Comparison of ENCODE assay signal across 1 cellular context in the genomic region with DNA sequence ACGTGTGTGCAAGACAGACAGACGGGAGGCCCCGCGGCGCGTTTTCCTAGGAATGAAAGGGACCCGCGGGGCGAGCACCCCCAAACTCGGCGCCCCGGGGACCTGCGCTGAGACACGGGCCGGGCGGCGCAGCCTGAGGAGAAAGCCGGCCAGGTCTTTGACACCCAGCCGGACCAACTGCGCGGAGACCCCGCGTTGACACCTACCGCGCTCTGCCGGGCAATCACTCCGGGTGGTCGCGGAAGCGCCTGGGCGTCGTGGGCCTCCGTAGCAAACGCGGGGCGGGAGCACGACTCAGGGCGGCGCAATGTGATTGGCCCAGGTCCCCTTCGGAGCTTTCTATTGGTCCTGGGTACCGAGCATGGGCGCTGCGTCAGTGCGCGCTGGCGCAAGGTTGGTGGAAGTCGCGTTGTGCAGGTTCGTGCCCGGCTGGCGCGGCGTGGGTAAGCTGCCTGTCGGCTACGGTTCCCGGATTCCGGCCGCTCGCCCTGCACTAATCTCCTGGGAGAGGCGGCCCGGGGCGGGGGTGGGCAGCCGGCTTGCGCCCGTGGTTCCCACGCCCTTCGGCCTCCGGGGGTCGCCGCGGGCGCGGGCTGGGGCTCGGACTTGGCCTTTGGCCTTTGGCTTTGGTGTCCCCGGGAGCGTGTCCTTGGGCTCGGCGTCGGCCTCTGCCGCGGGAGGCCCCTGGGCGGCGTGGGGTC.
A peak's percentile ranks its signal among the peaks of the same experiment; 100 is the strongest.
TF ChIP-seq lines count a peak whose summit lies in the region.

Gene FASTKD3 (minus strand): TSS at position 259 of the 701 bp plus-strand sequence. CDS start 948 bp downstream, outside the sequence.
Gene MTRR (plus strand): TSS at position 376 of the 701 bp plus-strand sequence. CDS start 1,647 bp downstream, outside the sequence.

TF ChIP-seq in HEK293, 187 proteins besides CTCF, POLR2A, EP300 and RAD21 (continued from another document and continues in another):
- TF ChIP-seq ZNF148 (tag by site-specific recombination; IDR thresholded peaks at IDR 0.05; ENCODE audit: borderline replicate concordance) = no peak
- TF ChIP-seq KLF9 (tag by site-specific recombination; IDR thresholded peaks at IDR 0.05; ENCODE audit: low read depth) = 0 out of 2 replicates have a peak, but pooled peaks have one; percentile 11
- no peak for TF ChIP-seq ZNF169 (tag by site-specific recombination; IDR thresholded peaks at IDR 0.05)
- TF ChIP-seq GFI1B (tag by site-specific recombination; IDR thresholded peaks at IDR 0.05) = no peak
- no peak for TF ChIP-seq ZNF473 (tag by site-specific recombination; IDR thresholded peaks at IDR 0.05)
- TF ChIP-seq GLIS2 (tag by site-specific recombination; IDR thresholded peaks at IDR 0.05) = peak; percentile 98
- peak; percentile 70 for TF ChIP-seq SP7 (tag by site-specific recombination; IDR thresholded peaks at IDR 0.05)
- no peak for TF ChIP-seq ZNF10 (tag by site-specific recombination; IDR thresholded peaks at IDR 0.05)
- TF ChIP-seq ZXDB (tag by site-specific recombination; IDR thresholded peaks at IDR 0.05) = peak; percentile 92
- no peak for TF ChIP-seq ZNF157 (tag by site-specific recombination; IDR thresholded peaks at IDR 0.05)
- TF ChIP-seq, protein P1, sequence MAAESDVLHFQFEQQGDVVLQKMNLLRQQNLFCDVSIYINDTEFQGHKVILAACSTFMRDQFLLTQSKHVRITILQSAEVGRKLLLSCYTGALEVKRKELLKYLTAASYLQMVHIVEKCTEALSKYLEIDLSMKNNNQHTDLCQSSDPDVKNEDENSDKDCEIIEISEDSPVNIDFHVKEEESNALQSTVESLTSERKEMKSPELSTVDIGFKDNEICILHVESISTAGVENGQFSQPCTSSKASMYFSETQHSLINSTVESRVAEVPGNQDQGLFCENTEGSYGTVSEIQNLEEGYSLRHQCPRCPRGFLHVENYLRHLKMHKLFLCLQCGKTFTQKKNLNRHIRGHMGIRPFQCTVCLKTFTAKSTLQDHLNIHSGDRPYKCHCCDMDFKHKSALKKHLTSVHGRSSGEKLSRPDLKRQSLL (tag by site-specific recombination; IDR thresholded peaks at IDR 0.05) = no peak
- no peak for TF ChIP-seq ZFHX2 (tag by site-specific recombination; conservative IDR thresholded peaks at IDR 0.05)
- TF ChIP-seq ZNF792 (tag by site-specific recombination; IDR thresholded peaks at IDR 0.05) = no peak
- no peak for TF ChIP-seq ZNF354C (tag by site-specific recombination; IDR thresholded peaks at IDR 0.05; ENCODE audit: borderline replicate concordance, low read depth)
- TF ChIP-seq, protein P2, sequence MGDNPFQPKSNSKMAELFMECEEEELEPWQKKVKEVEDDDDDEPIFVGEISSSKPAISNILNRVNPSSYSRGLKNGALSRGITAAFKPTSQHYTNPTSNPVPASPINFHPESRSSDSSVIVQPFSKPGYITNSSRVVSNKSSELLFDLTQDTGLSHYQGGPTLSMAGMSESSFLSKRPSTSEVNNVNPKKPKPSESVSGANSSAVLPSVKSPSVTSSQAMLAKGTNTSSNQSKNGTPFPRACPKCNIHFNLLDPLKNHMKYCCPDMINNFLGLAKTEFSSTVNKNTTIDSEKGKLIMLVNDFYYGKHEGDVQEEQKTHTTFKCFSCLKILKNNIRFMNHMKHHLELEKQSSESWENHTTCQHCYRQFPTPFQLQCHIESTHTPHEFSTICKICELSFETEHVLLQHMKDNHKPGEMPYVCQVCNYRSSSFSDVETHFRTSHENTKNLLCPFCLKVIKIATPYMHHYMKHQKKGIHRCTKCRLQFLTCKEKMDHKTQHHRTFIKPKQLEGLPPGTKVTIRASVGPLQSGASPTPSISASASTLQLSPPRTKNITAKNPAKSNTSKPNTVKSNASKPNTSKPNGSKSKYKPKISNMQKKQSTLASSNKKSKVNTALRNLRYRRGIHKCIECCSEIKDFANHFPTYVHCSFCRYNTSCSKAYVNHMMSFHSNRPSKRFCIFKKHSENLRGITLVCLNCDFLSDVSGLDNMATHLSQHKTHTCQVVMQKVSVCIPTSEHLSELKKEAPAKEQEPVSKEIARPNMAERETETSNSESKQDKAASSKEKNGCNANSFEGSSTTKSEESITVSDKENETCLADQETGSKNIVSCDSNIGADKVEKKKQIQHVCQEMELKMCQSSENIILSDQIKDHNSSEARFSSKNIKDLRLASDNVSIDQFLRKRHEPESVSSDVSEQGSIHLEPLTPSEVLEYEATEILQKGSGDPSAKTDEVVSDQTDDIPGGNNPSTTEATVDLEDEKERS (tag by site-specific recombination; IDR thresholded peaks at IDR 0.05) = no peak
- TF ChIP-seq ZNF266 (tag by site-specific recombination; IDR thresholded peaks at IDR 0.05; ENCODE audit: low read depth) = no peak
- no peak; the same call in 1 of the 2 replicates for TF ChIP-seq EGR2 (tag by site-specific recombination; IDR thresholded peaks at IDR 0.05; ENCODE audit: low read depth)
- peak; percentile 89 for TF ChIP-seq ZBTB8A (tag by site-specific recombination; IDR thresholded peaks at IDR 0.05)
- TF ChIP-seq ZFP37 (tag by site-specific recombination; IDR thresholded peaks at IDR 0.05) = 0 out of 2 replicates have a peak, but pooled peaks have one; percentile 46
- no peak for TF ChIP-seq ZNF362 (tag by site-specific recombination; IDR thresholded peaks at IDR 0.05)
- TF ChIP-seq ZNF626 (tag by site-specific recombination; IDR thresholded peaks at IDR 0.05) = no peak
- TF ChIP-seq ZNF391 (tag by site-specific recombination; IDR thresholded peaks at IDR 0.05; ENCODE audit: borderline replicate concordance, low read depth) = no peak
- TF ChIP-seq ZNF37A (tag by site-specific recombination; IDR thresholded peaks at IDR 0.05) = no peak
- no peak for TF ChIP-seq ZNF521 (tag by site-specific recombination; IDR thresholded peaks at IDR 0.05)
- no peak for TF ChIP-seq ZNF654 (tag by site-specific recombination; IDR thresholded peaks at IDR 0.05; ENCODE audit: low read depth)
- peak; percentile 87 for TF ChIP-seq ZBTB11 (tag by site-specific recombination; conservative IDR thresholded peaks at IDR 0.05; ENCODE audit: low read depth)
- TF ChIP-seq, protein P3, sequence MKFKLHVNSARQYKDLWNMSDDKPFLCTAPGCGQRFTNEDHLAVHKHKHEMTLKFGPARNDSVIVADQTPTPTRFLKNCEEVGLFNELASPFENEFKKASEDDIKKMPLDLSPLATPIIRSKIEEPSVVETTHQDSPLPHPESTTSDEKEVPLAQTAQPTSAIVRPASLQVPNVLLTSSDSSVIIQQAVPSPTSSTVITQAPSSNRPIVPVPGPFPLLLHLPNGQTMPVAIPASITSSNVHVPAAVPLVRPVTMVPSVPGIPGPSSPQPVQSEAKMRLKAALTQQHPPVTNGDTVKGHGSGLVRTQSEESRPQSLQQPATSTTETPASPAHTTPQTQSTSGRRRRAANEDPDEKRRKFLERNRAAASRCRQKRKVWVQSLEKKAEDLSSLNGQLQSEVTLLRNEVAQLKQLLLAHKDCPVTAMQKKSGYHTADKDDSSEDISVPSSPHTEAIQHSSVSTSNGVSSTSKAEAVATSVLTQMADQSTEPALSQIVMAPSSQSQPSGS (tag by site-specific recombination; IDR thresholded peaks at IDR 0.05; ENCODE audit: low read depth) = no peak
- TF ChIP-seq ZNF548 (tag by site-specific recombination; IDR thresholded peaks at IDR 0.05) = no peak
- TF ChIP-seq MEIS1 (CRISPR knock-in tag; IDR thresholded peaks at IDR 0.05; ENCODE audit: borderline replicate concordance) = no peak
- TF ChIP-seq ZNF560 (tag by site-specific recombination; IDR thresholded peaks at IDR 0.05; ENCODE audit: borderline replicate concordance) = no peak
- no peak for TF ChIP-seq PRDM6 (tag by site-specific recombination; IDR thresholded peaks at IDR 0.05)
- no peak for TF ChIP-seq ZNF544 (tag by site-specific recombination; IDR thresholded peaks at IDR 0.05)
- TF ChIP-seq ZNF623 (tag by site-specific recombination; IDR thresholded peaks at IDR 0.05) = no peak
- TF ChIP-seq ZNF404 (tag by site-specific recombination; IDR thresholded peaks at IDR 0.05) = no peak
- TF ChIP-seq, protein P4, sequence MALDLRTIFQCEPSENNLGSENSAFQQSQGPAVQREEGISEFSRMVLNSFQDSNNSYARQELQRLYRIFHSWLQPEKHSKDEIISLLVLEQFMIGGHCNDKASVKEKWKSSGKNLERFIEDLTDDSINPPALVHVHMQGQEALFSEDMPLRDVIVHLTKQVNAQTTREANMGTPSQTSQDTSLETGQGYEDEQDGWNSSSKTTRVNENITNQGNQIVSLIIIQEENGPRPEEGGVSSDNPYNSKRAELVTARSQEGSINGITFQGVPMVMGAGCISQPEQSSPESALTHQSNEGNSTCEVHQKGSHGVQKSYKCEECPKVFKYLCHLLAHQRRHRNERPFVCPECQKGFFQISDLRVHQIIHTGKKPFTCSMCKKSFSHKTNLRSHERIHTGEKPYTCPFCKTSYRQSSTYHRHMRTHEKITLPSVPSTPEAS (tag by site-specific recombination; IDR thresholded peaks at IDR 0.05) = no peak; the same call in 1 of the 2 replicates
- TF ChIP-seq, protein P5, sequence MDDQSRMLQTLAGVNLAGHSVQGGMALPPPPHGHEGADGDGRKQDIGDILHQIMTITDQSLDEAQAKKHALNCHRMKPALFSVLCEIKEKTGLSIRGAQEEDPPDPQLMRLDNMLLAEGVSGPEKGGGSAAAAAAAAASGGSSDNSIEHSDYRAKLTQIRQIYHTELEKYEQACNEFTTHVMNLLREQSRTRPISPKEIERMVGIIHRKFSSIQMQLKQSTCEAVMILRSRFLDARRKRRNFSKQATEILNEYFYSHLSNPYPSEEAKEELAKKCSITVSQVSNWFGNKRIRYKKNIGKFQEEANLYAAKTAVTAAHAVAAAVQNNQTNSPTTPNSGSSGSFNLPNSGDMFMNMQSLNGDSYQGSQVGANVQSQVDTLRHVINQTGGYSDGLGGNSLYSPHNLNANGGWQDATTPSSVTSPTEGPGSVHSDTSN (CRISPR knock-in tag; IDR thresholded peaks at IDR 0.05) = no peak
- TF ChIP-seq SP3 (tag by site-specific recombination; IDR thresholded peaks at IDR 0.05) = peak; percentile 67
- TF ChIP-seq ZNF2 (tag by site-specific recombination; IDR thresholded peaks at IDR 0.05) = peak; percentile 35
- TF ChIP-seq, protein P6, sequence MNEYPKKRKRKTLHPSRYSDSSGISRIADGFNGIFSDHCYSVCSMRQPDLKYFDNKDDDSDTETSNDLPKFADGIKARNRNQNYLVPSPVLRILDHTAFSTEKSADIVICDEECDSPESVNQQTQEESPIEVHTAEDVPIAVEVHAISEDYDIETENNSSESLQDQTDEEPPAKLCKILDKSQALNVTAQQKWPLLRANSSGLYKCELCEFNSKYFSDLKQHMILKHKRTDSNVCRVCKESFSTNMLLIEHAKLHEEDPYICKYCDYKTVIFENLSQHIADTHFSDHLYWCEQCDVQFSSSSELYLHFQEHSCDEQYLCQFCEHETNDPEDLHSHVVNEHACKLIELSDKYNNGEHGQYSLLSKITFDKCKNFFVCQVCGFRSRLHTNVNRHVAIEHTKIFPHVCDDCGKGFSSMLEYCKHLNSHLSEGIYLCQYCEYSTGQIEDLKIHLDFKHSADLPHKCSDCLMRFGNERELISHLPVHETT (tag by site-specific recombination; IDR thresholded peaks at IDR 0.05) = peak; percentile 67; the same call in 1 of the 2 replicates
